Comparison of ENCODE assay signal across 1 cellular context in genomic region chr15:62896969-62897486, GRCh38.
TF ChIP-seq lines count a peak whose summit lies in the region.

No MANE protein-coding gene starts in this region.

TF ChIP-seq in GM23338, 12 proteins besides CTCF, POLR2A, EP300 and RAD21 (continued from another document):
- TF ChIP-seq ZNF462 (CRISPR knock-in tag; IDR thresholded peaks at IDR 0.05) (no peak), EZH2phosphoT487 (IDR thresholded peaks at IDR 0.05; ENCODE audit: unreplicated experiment) (no peak), JUNB (IDR thresholded peaks at IDR 0.05; ENCODE audit: unreplicated experiment) (no peak), CREB1 (CRISPR knock-in tag; IDR thresholded peaks at IDR 0.05; ENCODE audit: low read depth) (no peak), ZNF114 (CRISPR knock-in tag; IDR thresholded peaks at IDR 0.05) (no peak), STAT1 (IDR thresholded peaks at IDR 0.05; ENCODE audit: unreplicated experiment) (no peak), EZH2 (IDR thresholded peaks at IDR 0.05; ENCODE audit: low read depth, unreplicated experiment) (no peak), NANOG (IDR thresholded peaks at IDR 0.05; ENCODE audit: borderline replicate concordance) (no peak), ETS1 (IDR thresholded peaks at IDR 0.05) (no peak)
TF ChIP-seq in GM23338: peak in this region for 0.
